Comparison of ENCODE assay signal across 28 cellular contexts in genomic region chr2:71767663-71768062, GRCh38.
"Had no signal": no experiment of that assay in that cellular context is flagged by ENCODE, and none has a peak within 500 bp of the region (broad histone marks: within the 10 kb centered on the region; RNA-seq: fewer than 3 reads in every experiment).

No MANE protein-coding gene starts in this region.

- H3K27me3 ChIP-seq: neural progenitor cell, ovary, right lobe of liver, sigmoid colon, stomach, thyroid gland, tibial nerve, upper lobe of left lung, vagina had no signal

- H3K9me3 Mint-ChIP-seq: stimulated activated naive CD8-positive, alpha-beta T cell treated with anti-CD3 and anti-CD28 coated beads, Interleukin-15, Interleukin-2, amounts not matched to agents 100 ng/mL and 50 ng/mL, for 24 hours had no signal

- H3K4me3 Mint-ChIP-seq: nephron; neural progenitor cell; stimulated activated effector memory CD8-positive, alpha-beta T cell treated with anti-CD3 and anti-CD28 coated beads, Interleukin-12 subunit alpha, Interleukin-12 subunit beta, amount 100 ng/mL, for 72 hours; stimulated activated naive B cell treated with anti-CD40 and anti-IgM and Interleukin-4, amounts not matched to agents 10 μg/mL and 1 μg/mL and 100 μg/mL, for 72 hours; stimulated activated naive CD8-positive, alpha-beta T cell treated with anti-CD3 and anti-CD28 coated beads, Interleukin-15, Interleukin-2, amounts not matched to agents 100 ng/mL and 50 ng/mL, for 24 hours had no signal

- FAIRE-seq: small intestine, urothelium cell line had no signal

- H3K27ac ChIP-seq: neural progenitor cell, ovary, parathyroid adenoma, psoas muscle, right lobe of liver, sigmoid colon, stomach, thoracic aorta, thyroid gland, tibial nerve, upper lobe of left lung, vagina had no signal

- H2AFZ ChIP-seq: neural progenitor cell, parathyroid adenoma had no signal

- H3K4me2 ChIP-seq: neural progenitor cell had no signal

- H3K27ac Mint-ChIP-seq: nephron; neural progenitor cell; progenitor cell of endocrine pancreas; stimulated activated effector memory CD8-positive, alpha-beta T cell treated with anti-CD3 and anti-CD28 coated beads, Interleukin-12 subunit alpha, Interleukin-12 subunit beta, amount 100 ng/mL, for 72 hours; stimulated activated naive B cell treated with anti-CD40 and anti-IgM and Interleukin-4, amounts not matched to agents 10 μg/mL and 1 μg/mL and 100 μg/mL, for 72 hours; stimulated activated naive CD8-positive, alpha-beta T cell treated with anti-CD3 and anti-CD28 coated beads, Interleukin-15, Interleukin-2, amounts not matched to agents 100 ng/mL and 50 ng/mL, for 24 hours had no signal

- ATAC-seq: psoas muscle; right cardiac atrium; right lobe of liver; stimulated activated effector memory CD8-positive, alpha-beta T cell treated with anti-CD3 and anti-CD28 coated beads, Interleukin-12 subunit alpha, Interleukin-12 subunit beta, amount 100 ng/mL, for 72 hours; stimulated activated naive B cell treated with anti-CD40 and anti-IgM and Interleukin-4, amounts not matched to agents 10 μg/mL and 1 μg/mL and 100 μg/mL, for 72 hours had no signal

- DNase-seq: occipital lobe; ovary; posterior cingulate gyrus; psoas muscle; right cardiac atrium; right lobe of liver; sigmoid colon; small intestine; stimulated activated CD4-positive, alpha-beta T cell treated with anti-CD3 and anti-CD28 coated beads, Interleukin-15, amount 100 ng/mL, for 24 hours; stimulated activated CD4-positive, alpha-beta T cell treated with anti-CD3 and anti-CD28 coated beads, Interleukin-2, amount 100 ng/mL, for 24 hours; stimulated activated CD4-positive, alpha-beta T cell treated with anti-CD3 and anti-CD28 coated beads, Interleukin-2, amount 100 ng/mL, for 48 hours; stimulated activated CD4-positive, alpha-beta T cell treated with anti-CD3 and anti-CD28 coated beads, Interleukin-4, amount 100 ng/mL, for 24 hours; stimulated activated naive B cell treated with anti-CD40 and anti-IgM and Interleukin-4, amounts not matched to agents 10 μg/mL and 1 μg/mL and 100 μg/mL, for 72 hours; stimulated activated naive CD4-positive, alpha-beta T cell treated with Interleukin-2 at 50 U/mL for 16 hours; stomach; thyroid gland; trophoblast cell; upper lobe of left lung had no signal

- H3K9me3 ChIP-seq: thyroid gland had no signal

- H3K4me3 ChIP-seq: neural progenitor cell, ovary, psoas muscle, right lobe of liver, sigmoid colon, stomach, thoracic aorta, thyroid gland, tibial nerve, upper lobe of left lung, vagina had no signal

- H3K36me3 Mint-ChIP-seq: neural progenitor cell; stimulated activated effector memory CD8-positive, alpha-beta T cell treated with anti-CD3 and anti-CD28 coated beads, Interleukin-12 subunit alpha, Interleukin-12 subunit beta, amount 100 ng/mL, for 72 hours; stimulated activated naive B cell treated with anti-CD40 and anti-IgM and Interleukin-4, amounts not matched to agents 10 μg/mL and 1 μg/mL and 100 μg/mL, for 72 hours had no signal

- H3K79me2 ChIP-seq: parathyroid adenoma had no signal

- H3K4me1 Mint-ChIP-seq: nephron; neural progenitor cell; stimulated activated effector memory CD8-positive, alpha-beta T cell treated with anti-CD3 and anti-CD28 coated beads, Interleukin-12 subunit alpha, Interleukin-12 subunit beta, amount 100 ng/mL, for 72 hours; stimulated activated naive B cell treated with anti-CD40 and anti-IgM and Interleukin-4, amounts not matched to agents 10 μg/mL and 1 μg/mL and 100 μg/mL, for 72 hours had no signal

- H3K4me1 ChIP-seq: neural progenitor cell, parathyroid adenoma, psoas muscle, right lobe of liver, sigmoid colon, stomach, thyroid gland, tibial nerve, upper lobe of left lung, vagina had no signal

- H3K36me3 ChIP-seq: neural progenitor cell, ovary, right lobe of liver, sigmoid colon, stomach, thoracic aorta, thyroid gland, tibial nerve, upper lobe of left lung, vagina had no signal

- H3K9ac ChIP-seq: neural progenitor cell, parathyroid adenoma had no signal
